10 cellular contexts compared by ENCODE assay signal in the genomic region with DNA sequence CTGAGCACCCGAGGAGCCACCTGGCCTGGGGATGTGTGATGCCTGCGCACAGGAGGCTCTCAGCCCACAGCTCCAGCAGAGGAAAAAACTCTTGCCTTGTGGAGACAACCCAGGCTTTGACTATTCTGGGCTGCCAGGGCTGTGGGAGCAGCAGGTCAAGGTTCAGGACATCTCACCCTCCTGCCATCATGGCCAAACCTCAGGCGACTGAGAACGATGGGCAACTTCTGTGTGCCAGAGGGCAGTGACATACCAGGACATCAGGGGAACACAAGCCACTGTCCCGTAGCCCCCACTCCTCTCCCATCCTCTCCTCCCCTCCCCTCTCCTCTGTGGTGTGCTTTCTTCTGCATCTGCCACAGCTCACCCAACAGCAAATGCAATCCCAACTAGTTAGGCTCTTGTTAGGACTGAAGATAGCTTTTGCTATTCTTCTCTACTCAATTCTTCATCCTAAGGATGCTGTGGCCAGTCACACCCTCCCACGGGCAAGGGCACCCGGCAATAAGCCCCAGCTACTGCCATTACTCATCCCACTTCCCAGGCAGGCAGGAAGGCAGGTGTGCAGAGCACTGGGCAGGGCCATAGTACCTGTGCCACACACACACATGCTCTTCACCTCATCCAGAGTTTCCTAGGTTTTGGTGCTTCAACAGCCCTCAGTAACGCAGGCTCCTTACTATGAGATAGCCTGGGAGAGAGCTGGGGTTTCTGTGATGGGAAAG. TPM values are rescaled to one million over a fixed set of nuclear protein-coding genes. Genes with fewer than 3 reads are reported as not detected.
DNase-seq lines count a peak whose midpoint lies in the region; ATAC-seq and TF ChIP-seq lines count a peak whose summit lies in the region.
"Had no signal": no experiment of that assay in that cellular context is flagged by ENCODE, and none has a peak within 500 bp of the region (broad histone marks: within the 10 kb centered on the region; RNA-seq: fewer than 3 reads in every experiment).

No MANE protein-coding gene starts in this region.

- H2BK15ac ChIP-seq in mesenchymal stem cell (ENCODE audit: low read depth, poor library complexity, severe bottlenecking) = no peak overlapping the region

- peak overlapping the region in 1 of 2 experiments; percentile 46 for H3K18ac ChIP-seq in mesenchymal stem cell (ENCODE audit: low read depth in 1 of 2, low read length in 2 of 2)

- no peak overlapping the region for H3K4me2 ChIP-seq in mesenchymal stem cell (ENCODE audit: low read length, poor library complexity, severe bottlenecking)

- H3K79me1 ChIP-seq in mesenchymal stem cell (replicated peaks; ENCODE audit: low read length, poor library complexity, severe bottlenecking) = peaks cover 12% of the 10 kb centered on the region

- no peak overlapping the region for H3K4ac ChIP-seq in mesenchymal stem cell (ENCODE audit: low read depth in 1 of 2, low read length in 2 of 2)

- no peak for ATAC-seq in heart left ventricle
- no peak for ATAC-seq in left cardiac atrium
- ATAC-seq in activated naive CD8-positive, alpha-beta T cell treated with anti-CD3 and anti-CD28 coated beads, Interleukin-2, amount 50 U/mL, for 24 hours = peak; percentile 34
- no peak for ATAC-seq in upper lobe of right lung
- ATAC-seq in HG02970 (IDR thresholded peaks at IDR 0.05; ENCODE audit: low FRiP score, unreplicated experiment) = no peak

- H2AK5ac ChIP-seq in mesenchymal stem cell (ENCODE audit: low read length, severe bottlenecking) = no peak overlapping the region

- no peak overlapping the region for H2BK5ac ChIP-seq in mesenchymal stem cell (ENCODE audit: low read depth, low read length, poor library complexity, severe bottlenecking)

- H3K4me3 ChIP-seq in heart left ventricle = no peak overlapping the region
- H3K4me3 ChIP-seq in mesenchymal stem cell (ENCODE audit: insufficient read depth in 1 of 2, low read depth in 1 of 2, low read length in 2 of 2) = no peak overlapping the region
- H3K4me3 ChIP-seq in upper lobe of right lung = no peak overlapping the region

- no peak for TF ChIP-seq POLR2A in heart left ventricle (IDR thresholded peaks at IDR 0.05)

- H3K27me3 ChIP-seq in heart left ventricle (no peaks in the 10 kb centered on the region), mesenchymal stem cell (ENCODE audit: control insufficient read depth in 1 of 2, insufficient read depth in 1 of 2, low read length in 2 of 2) (no peaks in the 10 kb centered on the region), upper lobe of right lung (no peaks in the 10 kb centered on the region)

- H3K27ac ChIP-seq in heart left ventricle (peak overlapping the region in 10 of 12 donors; percentile 14 to 93 (median 78)), mesenchymal stem cell (ENCODE audit: low read length, poor library complexity, severe bottlenecking) (no peak overlapping the region), upper lobe of right lung (peak overlapping the region; percentile 42)

- no peak overlapping the region for H2AFZ ChIP-seq in mesenchymal stem cell (ENCODE audit: low read depth, low read length)

- no peak for TF ChIP-seq CTCF in heart left ventricle (IDR thresholded peaks at IDR 0.05)
- TF ChIP-seq CTCF in upper lobe of right lung (IDR thresholded peaks at IDR 0.05) = no peak

- H2BK120ac ChIP-seq in mesenchymal stem cell (ENCODE audit: low read depth, low read length) = no peak overlapping the region

- intact Hi-C loops in heart left ventricle (cut with DNase I) (loop anchor here in 7 of 10 donors (5.0 kb wide), 3 partner anchors 33 to 43 kb away; no protein-coding TSS in a partner anchor), left cardiac atrium (cut with DNase I) (loop anchor here in 1 of 2 donors (5.0 kb wide), 1 partner anchor 33 kb away; no protein-coding TSS in a partner anchor), upper lobe of right lung (cut with DNase I) (no loop called here)

- H3K36me3 ChIP-seq in heart left ventricle = no peaks in the 10 kb centered on the region
- peaks cover 3 to 26% of the 10 kb centered on the region in 2 experiments for H3K36me3 ChIP-seq in mesenchymal stem cell (ENCODE audit: control insufficient read depth in 1 of 2, insufficient read depth in 2 of 2, low read depth in 1 of 2, low read length in 2 of 2)
- H3K36me3 ChIP-seq in upper lobe of right lung = no peaks in the 10 kb centered on the region

- 72 to 79% (median 75%) methylated on average over 8 of the region's 8 CpGs for WGBS in heart left ventricle, 4 donors
- WGBS in mesenchymal stem cell = 95% methylated on average over 8 of the region's 8 CpGs

- no peak overlapping the region for H3K9ac ChIP-seq in mesenchymal stem cell (ENCODE audit: low read length)

- peaks cover 88% of the 10 kb centered on the region for H3K4me1 Mint-ChIP-seq in activated naive CD8-positive, alpha-beta T cell treated with anti-CD3 and anti-CD28 coated beads, Interleukin-2, amount 50 U/mL, for 24 hours

- H3K4me1 ChIP-seq in heart left ventricle = peaks cover 56 to 99% (median 95%) of the 10 kb centered on the region in 12 donors
- H3K4me1 ChIP-seq in mesenchymal stem cell (ENCODE audit: control insufficient read depth, insufficient read depth, low read depth, low read length) = peaks cover 64% of the 10 kb centered on the region
- H3K4me1 ChIP-seq in upper lobe of right lung = peaks cover 94% of the 10 kb centered on the region

- no peaks in the 10 kb centered on the region for H3K9me3 Mint-ChIP-seq in activated naive CD8-positive, alpha-beta T cell treated with anti-CD3 and anti-CD28 coated beads, Interleukin-2, amount 50 U/mL, for 24 hours

- H3K36me3 Mint-ChIP-seq in activated naive CD8-positive, alpha-beta T cell treated with anti-CD3 and anti-CD28 coated beads, Interleukin-2, amount 50 U/mL, for 24 hours (ENCODE audit: low read depth) = no peaks in the 10 kb centered on the region

- no peak overlapping the region for H3K4me3 Mint-ChIP-seq in activated naive CD8-positive, alpha-beta T cell treated with anti-CD3 and anti-CD28 coated beads, Interleukin-2, amount 50 U/mL, for 24 hours

- H3K27me3 Mint-ChIP-seq in activated naive CD8-positive, alpha-beta T cell treated with anti-CD3 and anti-CD28 coated beads, Interleukin-2, amount 50 U/mL, for 24 hours = no peaks in the 10 kb centered on the region

- H4K91ac ChIP-seq in mesenchymal stem cell (ENCODE audit: low read length) = peak overlapping the region; percentile 24

- H3K14ac ChIP-seq in mesenchymal stem cell (ENCODE audit: low read length in 2 of 2) = no peak overlapping the region

- peak overlapping the region in 1 of 2 experiments; percentile 51 for H2BK12ac ChIP-seq in mesenchymal stem cell (ENCODE audit: low read length in 2 of 2)

- H4K8ac ChIP-seq in mesenchymal stem cell (ENCODE audit: low read length) = no peak overlapping the region

- DNase-seq in heart left ventricle = no peak
- no peak for DNase-seq in left cardiac atrium
- DNase-seq in activated naive CD8-positive, alpha-beta T cell treated with anti-CD3 and anti-CD28 coated beads, Interleukin-2, amount 50 U/mL, for 24 hours = no peak
- DNase-seq in mesenchymal stem cell = no peak
- no peak for DNase-seq in upper lobe of right lung
- no peak for DNase-seq in H4 (ENCODE audit: low spot score)
- no peak for DNase-seq in amniotic stem cell (lab: John Stamatoyannopoulos, UW)
- DNase-seq: NCI-H69, posterior cingulate gyrus had no signal

- no peak overlapping the region for H3K23ac ChIP-seq in mesenchymal stem cell (ENCODE audit: low read length in 2 of 2)

- peak overlapping the region; percentile 25 for H3K27ac Mint-ChIP-seq in activated naive CD8-positive, alpha-beta T cell treated with anti-CD3 and anti-CD28 coated beads, Interleukin-2, amount 50 U/mL, for 24 hours

- H3K9me3 ChIP-seq in heart left ventricle (no peaks in the 10 kb centered on the region), mesenchymal stem cell (ENCODE audit: control insufficient read depth, low read length) (no peaks in the 10 kb centered on the region), upper lobe of right lung (no peaks in the 10 kb centered on the region)

RNA-seq across cellular contexts. Expression of a gene that starts 16.8 kb away (rescaled TPM):
- 10 to 100 TPM in 4 of 9 donors, 1 to 10 TPM in 5; 5.9 to 17.8 (median 9.1) TPM for total RNA-seq in heart left ventricle
- 1 to 10 TPM; 6.2 to 7.3 TPM for polyA plus RNA-seq in heart left ventricle
- 10 to 100 TPM; 10.8 to 18.7 TPM for total RNA-seq in left cardiac atrium
- 9.8 TPM for polyA plus RNA-seq in mesenchymal stem cell (2013, experiment 1 of 2)
- 9.8 TPM for polyA plus RNA-seq in mesenchymal stem cell (2013, experiment 2 of 2)
- 17.7 TPM for total RNA-seq in upper lobe of right lung
- total RNA-seq in H4 (2014; rRNA removed; shearing (Covaris generic)) = 4.9 and 5.8 TPM in 2 replicates

RNA-seq across cellular contexts. Expression of a gene that starts 38.3 kb away (rescaled TPM):
- total RNA-seq in heart left ventricle = 100 to 1,000 TPM; 136 to 353 (median 157) TPM
- 100 to 1,000 TPM; 142 to 270 TPM for polyA plus RNA-seq in heart left ventricle
- 100 to 1,000 TPM; 169 to 174 TPM for total RNA-seq in left cardiac atrium
- 175 TPM for polyA plus RNA-seq in mesenchymal stem cell (2013, experiment 1 of 2)
- 169 TPM for polyA plus RNA-seq in mesenchymal stem cell (2013, experiment 2 of 2)
- 201 TPM for total RNA-seq in upper lobe of right lung
- total RNA-seq in H4 (2014; rRNA removed; shearing (Covaris generic)) = 145 and 185 TPM in 2 replicates

RNA-seq across cellular contexts. Expression of a gene that starts 52.6 kb away (rescaled TPM):
- total RNA-seq in heart left ventricle (100 to 1,000 TPM in 1 of 9 donors, 10 to 100 TPM in 8; 36.1 to 116 (median 46.7) TPM), left cardiac atrium (10 to 100 TPM; 53.0 to 53.4 TPM), upper lobe of right lung (68.3 TPM)
- 100 to 1,000 TPM in 1 of 2 donors, 10 to 100 TPM in 1; 36.9 to 106 TPM for polyA plus RNA-seq in heart left ventricle
- polyA plus RNA-seq in mesenchymal stem cell (2013, experiment 1 of 2) = 138 TPM
- polyA plus RNA-seq in mesenchymal stem cell (2013, experiment 2 of 2) = 134 TPM
- total RNA-seq in H4 (2014; rRNA removed; shearing (Covaris generic)) = 139 and 150 TPM in 2 replicates
